In the genomic region with DNA sequence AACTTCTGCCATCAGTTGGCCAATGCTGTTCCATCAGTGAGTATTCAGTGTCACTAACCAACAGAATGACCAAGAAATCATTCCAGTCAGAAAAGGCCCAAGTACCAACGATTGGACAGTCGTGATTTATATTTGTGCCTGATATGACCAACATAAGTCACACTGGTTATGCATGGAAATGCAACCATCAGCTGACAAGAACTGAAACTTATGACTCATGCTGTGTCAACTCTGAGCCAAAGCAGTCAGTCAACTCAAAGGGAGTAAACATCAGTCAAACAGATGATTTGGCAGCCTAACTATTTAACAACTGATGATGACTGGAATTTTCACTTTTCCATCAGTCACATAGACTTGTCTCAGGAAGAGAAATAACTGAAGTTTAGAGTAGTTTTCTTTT, we compare ENCODE assay signal across 8 cellular contexts.
DNase-seq lines count a peak whose midpoint lies in the region; ATAC-seq lines count a peak whose summit lies in the region.

No MANE protein-coding gene starts in this region.

- H3K27ac Mint-ChIP-seq in activated naive CD8-positive, alpha-beta T cell treated with anti-CD3 and anti-CD28 coated beads for 36 hours = no peak overlapping the region

- intact Hi-C loops in posterior vena cava (cut with DNase I) = no loop called here

- no peaks in the 10 kb centered on the region for H3K9me3 Mint-ChIP-seq in activated naive CD8-positive, alpha-beta T cell treated with anti-CD3 and anti-CD28 coated beads for 36 hours

- DNase-seq in Caki2 (ENCODE audit: low read depth) (peak; percentile 49), DMS 273 (lab: John Stamatoyannopoulos, UW; ENCODE audit: unreplicated experiment) (no peak), posterior vena cava (ENCODE audit: low spot score) (no peak), GF-D8 (lab: John Stamatoyannopoulos, UW) (no peak)
- peak; percentile 23 for DNase-seq in activated naive CD8-positive, alpha-beta T cell treated with anti-CD3 and anti-CD28 coated beads for 36 hours
- peak; percentile 9 to 27 for DNase-seq in stimulated activated CD4-positive, alpha-beta T cell treated with anti-CD3 and anti-CD28 coated beads, Interleukin-15, amount 100 ng/mL, for 48 hours (ENCODE audit: low read depth in 2 of 2)

- H3K4me3 Mint-ChIP-seq in activated naive CD8-positive, alpha-beta T cell treated with anti-CD3 and anti-CD28 coated beads for 36 hours = no peak overlapping the region

- peaks cover 45% of the 10 kb centered on the region for H3K27me3 Mint-ChIP-seq in activated naive CD8-positive, alpha-beta T cell treated with anti-CD3 and anti-CD28 coated beads for 36 hours

- peaks cover 8% of the 10 kb centered on the region for H3K4me1 Mint-ChIP-seq in activated naive CD8-positive, alpha-beta T cell treated with anti-CD3 and anti-CD28 coated beads for 36 hours

- no peaks in the 10 kb centered on the region for H3K36me3 Mint-ChIP-seq in activated naive CD8-positive, alpha-beta T cell treated with anti-CD3 and anti-CD28 coated beads for 36 hours

- ATAC-seq in GM19351 (IDR thresholded peaks at IDR 0.05; ENCODE audit: unreplicated experiment) (peak; percentile 100), HG03280 (IDR thresholded peaks at IDR 0.05; ENCODE audit: unreplicated experiment) (peak; percentile 88)

- in situ Hi-C loops in Caki2 (cut with HindIII; ENCODE audit: low pct_unique_long_range_greater_than_20kb, low sequenced_read_pairs) = no loop called here

Comparison
In these comparisons a context has a peak if more than half of its experiments do, and no peak if none do; other contexts are left out.
1. DNase-seq: peak in Caki2 (single experiment), activated naive CD8-positive, alpha-beta T cell treated with anti-CD3 and anti-CD28 coated beads for 36 hours (single experiment) and stimulated activated CD4-positive, alpha-beta T cell treated with anti-CD3 and anti-CD28 coated beads, Interleukin-15, amount 100 ng/mL, for 48 hours (2 of 2); none in DMS 273 (single experiment), posterior vena cava (single experiment) and GF-D8 (single experiment).